ENCODE assay signal across 1 cellular context in genomic region chr9:106432631-106433030, GRCh38.
TF ChIP-seq lines count a peak whose summit lies in the region.

No MANE protein-coding gene starts in this region.

TF ChIP-seq in SK-N-SH, 30 proteins besides CTCF, POLR2A, EP300 and RAD21 (continued from another document):
- TF ChIP-seq, protein P1, sequence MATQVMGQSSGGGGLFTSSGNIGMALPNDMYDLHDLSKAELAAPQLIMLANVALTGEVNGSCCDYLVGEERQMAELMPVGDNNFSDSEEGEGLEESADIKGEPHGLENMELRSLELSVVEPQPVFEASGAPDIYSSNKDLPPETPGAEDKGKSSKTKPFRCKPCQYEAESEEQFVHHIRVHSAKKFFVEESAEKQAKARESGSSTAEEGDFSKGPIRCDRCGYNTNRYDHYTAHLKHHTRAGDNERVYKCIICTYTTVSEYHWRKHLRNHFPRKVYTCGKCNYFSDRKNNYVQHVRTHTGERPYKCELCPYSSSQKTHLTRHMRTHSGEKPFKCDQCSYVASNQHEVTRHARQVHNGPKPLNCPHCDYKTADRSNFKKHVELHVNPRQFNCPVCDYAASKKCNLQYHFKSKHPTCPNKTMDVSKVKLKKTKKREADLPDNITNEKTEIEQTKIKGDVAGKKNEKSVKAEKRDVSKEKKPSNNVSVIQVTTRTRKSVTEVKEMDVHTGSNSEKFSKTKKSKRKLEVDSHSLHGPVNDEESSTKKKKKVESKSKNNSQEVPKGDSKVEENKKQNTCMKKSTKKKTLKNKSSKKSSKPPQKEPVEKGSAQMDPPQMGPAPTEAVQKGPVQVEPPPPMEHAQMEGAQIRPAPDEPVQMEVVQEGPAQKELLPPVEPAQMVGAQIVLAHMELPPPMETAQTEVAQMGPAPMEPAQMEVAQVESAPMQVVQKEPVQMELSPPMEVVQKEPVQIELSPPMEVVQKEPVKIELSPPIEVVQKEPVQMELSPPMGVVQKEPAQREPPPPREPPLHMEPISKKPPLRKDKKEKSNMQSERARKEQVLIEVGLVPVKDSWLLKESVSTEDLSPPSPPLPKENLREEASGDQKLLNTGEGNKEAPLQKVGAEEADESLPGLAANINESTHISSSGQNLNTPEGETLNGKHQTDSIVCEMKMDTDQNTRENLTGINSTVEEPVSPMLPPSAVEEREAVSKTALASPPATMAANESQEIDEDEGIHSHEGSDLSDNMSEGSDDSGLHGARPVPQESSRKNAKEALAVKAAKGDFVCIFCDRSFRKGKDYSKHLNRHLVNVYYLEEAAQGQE (IDR thresholded peaks at IDR 0.05; ENCODE audit: low read depth, low read length), result no peak
- TF ChIP-seq, protein P2, sequence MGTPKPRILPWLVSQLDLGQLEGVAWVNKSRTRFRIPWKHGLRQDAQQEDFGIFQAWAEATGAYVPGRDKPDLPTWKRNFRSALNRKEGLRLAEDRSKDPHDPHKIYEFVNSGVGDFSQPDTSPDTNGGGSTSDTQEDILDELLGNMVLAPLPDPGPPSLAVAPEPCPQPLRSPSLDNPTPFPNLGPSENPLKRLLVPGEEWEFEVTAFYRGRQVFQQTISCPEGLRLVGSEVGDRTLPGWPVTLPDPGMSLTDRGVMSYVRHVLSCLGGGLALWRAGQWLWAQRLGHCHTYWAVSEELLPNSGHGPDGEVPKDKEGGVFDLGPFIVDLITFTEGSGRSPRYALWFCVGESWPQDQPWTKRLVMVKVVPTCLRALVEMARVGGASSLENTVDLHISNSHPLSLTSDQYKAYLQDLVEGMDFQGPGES (IDR thresholded peaks at IDR 0.05; ENCODE audit: low read depth, low read length), result no peak
- TF ChIP-seq NFIC (IDR thresholded peaks at IDR 0.05; ENCODE audit: borderline replicate concordance), result no peak
- TF ChIP-seq GATA2 (CRISPR knock-in tag; IDR thresholded peaks at IDR 0.05), result no peak
